ENCODE assay signal across 1 cellular context in genomic region chr19:808176-808741, GRCh38.
TF ChIP-seq lines count a peak whose summit lies in the region.

No MANE protein-coding gene starts in this region.

TF ChIP-seq in GM12878, 131 proteins besides CTCF, POLR2A, EP300 and RAD21:
- peak; percentile 55 for TF ChIP-seq POLR2AphosphoS5 (IDR thresholded peaks at IDR 0.05; ENCODE audit: low read length)
- no peak for TF ChIP-seq GATAD2B (conservative IDR thresholded peaks at IDR 0.05; ENCODE audit: low read depth)
- TF ChIP-seq WRNIP1 (IDR thresholded peaks at IDR 0.05; ENCODE audit: borderline replicate concordance, low read depth, low read length) = no peak
